ENCODE assay signal across 1 cellular context in the genomic region with DNA sequence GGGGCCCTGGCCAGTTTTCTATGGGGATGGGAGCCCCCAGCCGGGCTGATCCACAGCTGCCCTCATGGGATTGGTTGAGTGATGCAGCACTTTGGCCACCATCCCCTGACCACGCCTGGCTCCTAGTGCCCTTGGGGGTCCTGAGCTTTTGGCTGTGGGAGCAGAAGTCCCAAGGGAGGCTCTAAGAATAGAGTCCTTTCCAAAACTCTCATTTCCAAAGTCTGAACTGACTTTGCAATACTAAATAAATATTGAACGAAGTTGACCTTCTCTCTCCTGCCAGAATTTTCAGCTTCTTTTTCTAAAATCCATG.
TF ChIP-seq lines count a peak whose summit lies in the region.

No MANE protein-coding gene starts in this region.

TF ChIP-seq in WTC11, 78 proteins besides CTCF, POLR2A, EP300 and RAD21 (continued from another document):
- TF ChIP-seq, protein P1, sequence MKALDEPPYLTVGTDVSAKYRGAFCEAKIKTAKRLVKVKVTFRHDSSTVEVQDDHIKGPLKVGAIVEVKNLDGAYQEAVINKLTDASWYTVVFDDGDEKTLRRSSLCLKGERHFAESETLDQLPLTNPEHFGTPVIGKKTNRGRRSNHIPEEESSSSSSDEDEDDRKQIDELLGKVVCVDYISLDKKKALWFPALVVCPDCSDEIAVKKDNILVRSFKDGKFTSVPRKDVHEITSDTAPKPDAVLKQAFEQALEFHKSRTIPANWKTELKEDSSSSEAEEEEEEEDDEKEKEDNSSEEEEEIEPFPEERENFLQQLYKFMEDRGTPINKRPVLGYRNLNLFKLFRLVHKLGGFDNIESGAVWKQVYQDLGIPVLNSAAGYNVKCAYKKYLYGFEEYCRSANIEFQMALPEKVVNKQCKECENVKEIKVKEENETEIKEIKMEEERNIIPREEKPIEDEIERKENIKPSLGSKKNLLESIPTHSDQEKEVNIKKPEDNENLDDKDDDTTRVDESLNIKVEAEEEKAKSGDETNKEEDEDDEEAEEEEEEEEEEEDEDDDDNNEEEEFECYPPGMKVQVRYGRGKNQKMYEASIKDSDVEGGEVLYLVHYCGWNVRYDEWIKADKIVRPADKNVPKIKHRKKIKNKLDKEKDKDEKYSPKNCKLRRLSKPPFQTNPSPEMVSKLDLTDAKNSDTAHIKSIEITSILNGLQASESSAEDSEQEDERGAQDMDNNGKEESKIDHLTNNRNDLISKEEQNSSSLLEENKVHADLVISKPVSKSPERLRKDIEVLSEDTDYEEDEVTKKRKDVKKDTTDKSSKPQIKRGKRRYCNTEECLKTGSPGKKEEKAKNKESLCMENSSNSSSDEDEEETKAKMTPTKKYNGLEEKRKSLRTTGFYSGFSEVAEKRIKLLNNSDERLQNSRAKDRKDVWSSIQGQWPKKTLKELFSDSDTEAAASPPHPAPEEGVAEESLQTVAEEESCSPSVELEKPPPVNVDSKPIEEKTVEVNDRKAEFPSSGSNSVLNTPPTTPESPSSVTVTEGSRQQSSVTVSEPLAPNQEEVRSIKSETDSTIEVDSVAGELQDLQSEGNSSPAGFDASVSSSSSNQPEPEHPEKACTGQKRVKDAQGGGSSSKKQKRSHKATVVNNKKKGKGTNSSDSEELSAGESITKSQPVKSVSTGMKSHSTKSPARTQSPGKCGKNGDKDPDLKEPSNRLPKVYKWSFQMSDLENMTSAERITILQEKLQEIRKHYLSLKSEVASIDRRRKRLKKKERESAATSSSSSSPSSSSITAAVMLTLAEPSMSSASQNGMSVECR (CRISPR knock-in tag; IDR thresholded peaks at IDR 0.05; ENCODE audit: borderline replicate concordance): no peak
